In the genomic region with DNA sequence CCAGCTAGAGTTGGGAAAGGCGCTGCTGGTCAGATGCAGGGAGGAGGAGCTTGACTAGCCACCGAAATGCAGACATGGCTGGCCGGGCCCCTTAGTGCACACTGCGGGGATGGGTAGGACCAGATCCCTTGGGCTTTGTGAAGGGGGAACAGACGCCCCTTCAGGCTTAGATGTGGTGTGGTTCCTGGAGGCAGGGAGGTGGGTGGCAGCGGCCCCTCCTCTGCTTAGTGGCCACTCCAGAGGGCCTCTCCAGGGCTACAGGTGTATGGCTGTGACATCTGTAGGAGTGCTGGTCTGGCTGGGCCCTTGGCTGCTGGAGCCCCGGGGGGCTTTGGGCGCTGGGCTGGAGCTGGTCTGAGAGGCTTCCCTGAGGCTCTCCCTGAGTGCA, we compare ENCODE assay signal across 8 cellular contexts. TPM values are rescaled to one million over a fixed set of nuclear protein-coding genes. Genes with fewer than 3 reads are reported as not detected.
DNase-seq lines count a peak whose midpoint lies in the region; ATAC-seq and TF ChIP-seq lines count a peak whose summit lies in the region.

No MANE protein-coding gene starts in this region.

- TF ChIP-seq CTCF in PC-9 (conservative IDR thresholded peaks at IDR 0.05), result no peak
- TF ChIP-seq CTCF in esophagus muscularis mucosa (IDR thresholded peaks at IDR 0.05), result no peak
- no peak for TF ChIP-seq CTCF in GM13976 (IDR thresholded peaks at IDR 0.05; ENCODE audit: borderline replicate concordance, control extremely low read depth, extremely low read depth, insufficient read depth, missing control alignments)

- peak overlapping the region; percentile 88 for H3K4me3 Mint-ChIP-seq in activated naive CD4-positive, alpha-beta T cell treated with anti-CD3 and anti-CD28 coated beads, Interleukin-2, amount 50 U/mL, for 24 hours

- peaks cover 60% of the 10 kb centered on the region for H3K4me1 Mint-ChIP-seq in activated naive CD4-positive, alpha-beta T cell treated with anti-CD3 and anti-CD28 coated beads, Interleukin-2, amount 50 U/mL, for 24 hours

- H3K9me2 ChIP-seq in PC-9 (ENCODE audit: insufficient read depth), result no peaks in the 10 kb centered on the region

- no peak for TF ChIP-seq POLR2A in esophagus muscularis mucosa (IDR thresholded peaks at IDR 0.05; ENCODE audit: low read depth)

- peaks cover 61% of the 10 kb centered on the region for H3F3A ChIP-seq in PC-9 (ENCODE audit: insufficient read depth, low read depth)

- peaks cover 19% of the 10 kb centered on the region; the same call in 1 of the 2 replicates for H4K20me1 ChIP-seq in PC-9 (ENCODE audit: insufficient read depth)

- POLR2A ChIA-PET in PC-9 (lab: Charles Lee; ENCODE audit: unreplicated experiment), result interaction anchor here (1.0 kb wide), 1 partner anchor 104 kb away, joined by 3 read pairs; no protein-coding TSS in a partner anchor

- H3K27ac ChIP-seq in PC-9 (peak overlapping the region; percentile 41), esophagus muscularis mucosa (replicated peaks in 1 of 4) (peak overlapping the region in 3 of 4 donors; percentile 5 to 21 (median 9)), substantia nigra (ENCODE audit: low read depth, low read length, poor library complexity, severe bottlenecking) (peak overlapping the region; percentile 42)

- no TSS peak for BruUV-seq in PC-9 (replicated peaks; lab: Mats Ljungman, UMichigan)

- H3K36me3 ChIP-seq in PC-9 (ENCODE audit: low read depth), result peaks cover 22% of the 10 kb centered on the region
- peaks cover 43 to 77% (median 65%) of the 10 kb centered on the region in 4 donors for H3K36me3 ChIP-seq in esophagus muscularis mucosa

- H3K9me3 Mint-ChIP-seq in activated naive CD4-positive, alpha-beta T cell treated with anti-CD3 and anti-CD28 coated beads, Interleukin-2, amount 50 U/mL, for 24 hours, result no peaks in the 10 kb centered on the region

- no peak for DNase-seq in activated naive CD4-positive, alpha-beta T cell treated with Interleukin-2 at 50 U/mL for 16 hours
- DNase-seq in PC-9 (no peak), esophagus muscularis mucosa (ENCODE audit: extremely low spot score) (no peak), substantia nigra (lab: John Stamatoyannopoulos, UW) (no peak), GM13976 (ENCODE audit: low spot score) (no peak), amniotic stem cell (lab: John Stamatoyannopoulos, UW) (no peak)

- H3K9me3 ChIP-seq in PC-9 (ENCODE audit: insufficient read depth, low read depth) (no peaks in the 10 kb centered on the region), esophagus muscularis mucosa (no peaks in the 10 kb centered on the region)

- no peak overlapping the region for H2AFZ ChIP-seq in PC-9

- no peak for TF ChIP-seq EP300 in esophagus muscularis mucosa (IDR thresholded peaks at IDR 0.05)

- H3K36me3 Mint-ChIP-seq in activated naive CD4-positive, alpha-beta T cell treated with anti-CD3 and anti-CD28 coated beads, Interleukin-2, amount 50 U/mL, for 24 hours, result peaks cover 33% of the 10 kb centered on the region

- no peaks in the 10 kb centered on the region for H3K27me3 ChIP-seq in PC-9 (ENCODE audit: insufficient read depth, low read depth)
- no peaks in the 10 kb centered on the region for H3K27me3 ChIP-seq in esophagus muscularis mucosa

- no peak overlapping the region for H3K4me3 ChIP-seq in PC-9
- no peak overlapping the region for H3K4me3 ChIP-seq in esophagus muscularis mucosa

- no peak for ATAC-seq in HG02852 (IDR thresholded peaks at IDR 0.05; ENCODE audit: unreplicated experiment)

- CTCF ChIA-PET in PC-9 (lab: Charles Lee), result no interaction called here

- no peak overlapping the region for H3K4me2 ChIP-seq in PC-9

- H3K27me3 Mint-ChIP-seq in activated naive CD4-positive, alpha-beta T cell treated with anti-CD3 and anti-CD28 coated beads, Interleukin-2, amount 50 U/mL, for 24 hours, result no peaks in the 10 kb centered on the region

- peak overlapping the region; percentile 94 for H3K27ac Mint-ChIP-seq in activated naive CD4-positive, alpha-beta T cell treated with anti-CD3 and anti-CD28 coated beads, Interleukin-2, amount 50 U/mL, for 24 hours

- intact Hi-C loops in PC-9 (cut with micrococcal nuclease; ENCODE audit: unreplicated experiment) (loop anchor here (1.0 to 5.0 kb wide), 4 partner anchors 32 to 153 kb away; partner anchors contain the start of gene PRICKLE4), esophagus muscularis mucosa (cut with DNase I) (loop anchor here (2.0 to 10.0 kb wide), 2 partner anchors 91 to 109 kb away; no protein-coding TSS in a partner anchor)

- in situ Hi-C loops in GM13976 (cut with MboI; ENCODE audit: low sequenced_read_pairs, unreplicated experiment), result loop anchor here (5.0 to 10.0 kb wide), 2 partner anchors 91 to 107 kb away; no protein-coding TSS in a partner anchor

- WGBS in esophagus muscularis mucosa, result 66% methylated on average over 6 of the region's 8 CpGs

- H3K4me1 ChIP-seq in PC-9 (replicated peaks; ENCODE audit: insufficient read depth), result peaks cover 18% of the 10 kb centered on the region; the same call in 1 of the 2 replicates
- peaks cover 48 to 51% (median 49%) of the 10 kb centered on the region in 4 donors for H3K4me1 ChIP-seq in esophagus muscularis mucosa

- H3K79me2 ChIP-seq in PC-9 (ENCODE audit: low read depth), result peaks cover 12% of the 10 kb centered on the region

RNA-seq across cellular contexts. Expression of gene CCND3, which starts 5.9 kb away (rescaled TPM):
- total RNA-seq in PC-9 (2021) (70.5 and 75.1 TPM in 2 replicates), esophagus muscularis mucosa (100 to 1,000 TPM; 110 to 167 (median 133) TPM)

RNA-seq across cellular contexts. Expression of gene BYSL, which starts 14.4 kb away (rescaled TPM):
- total RNA-seq in PC-9 (2021), result 33.0 and 36.5 TPM in 2 replicates
- 10 to 100 TPM in 2 of 4 donors, 1 to 10 TPM in 2; 5.8 to 11.6 (median 9.2) TPM for total RNA-seq in esophagus muscularis mucosa

RNA-seq across cellular contexts. Expression of gene MED20, which starts 14.7 kb away (rescaled TPM):
- total RNA-seq in PC-9 (2021), result 45.8 and 61.8 TPM in 2 replicates
- 10 to 100 TPM in 3 of 4 donors, 1 to 10 TPM in 1; 9.6 to 14.9 (median 14.2) TPM for total RNA-seq in esophagus muscularis mucosa

RNA-seq across cellular contexts. Expression of gene USP49, which starts 40.5 kb away (rescaled TPM):
- total RNA-seq in PC-9 (2021) (10.9 and 13.9 TPM in 2 replicates), esophagus muscularis mucosa (1 to 10 TPM; 1.3 to 2.5 (median 2.3) TPM)
